8 cellular contexts compared by ENCODE assay signal in genomic region chr6:111711476-111711875, GRCh38.
A peak's percentile ranks its signal among the peaks of the same experiment; 100 is the strongest.
DNase-seq lines count a peak whose midpoint lies in the region; ATAC-seq and TF ChIP-seq lines count a peak whose summit lies in the region.

No MANE protein-coding gene starts in this region.

- no peak for TF ChIP-seq CTCF in CD14-positive monocyte (IDR thresholded peaks at IDR 0.05)
- no peak for TF ChIP-seq CTCF in brain (conservative IDR thresholded peaks at IDR 0.05)
- TF ChIP-seq CTCF in PC-3 (conservative IDR thresholded peaks at IDR 0.05; ENCODE audit: low read depth, low read length), result no peak

- H3K36me3 Mint-ChIP-seq in CD14-positive monocyte (peaks cover 78 to 85% of the 10 kb centered on the region in 2 donors), brain (peaks cover 66% of the 10 kb centered on the region)

- no peak overlapping the region for H3K9ac ChIP-seq in PC-3 (ENCODE audit: low read length)

- no peaks in the 10 kb centered on the region for H4K20me1 ChIP-seq in PC-3 (ENCODE audit: low read length)

- no peaks in the 10 kb centered on the region for H3K27me3 ChIP-seq in PC-3 (ENCODE audit: low read length)

- H3K4me1 Mint-ChIP-seq in CD14-positive monocyte (peaks cover 3% of the 10 kb centered on the region), brain (peaks cover 97% of the 10 kb centered on the region)

- intact Hi-C loops in CD14-positive monocyte (cut with micrococcal nuclease) (loop anchor here (2.0 to 10.0 kb wide), 4 partner anchors 317 to 453 kb away; no protein-coding TSS in a partner anchor), PC-3 (cut with micrococcal nuclease) (loop anchor here (5.0 kb wide), 2 partner anchors 161 to 456 kb away; partner anchors contain the start of gene FYN)

- no peak overlapping the region for H2AFZ ChIP-seq in PC-3 (ENCODE audit: low read length)

- H3K27me3 Mint-ChIP-seq in CD14-positive monocyte (ENCODE audit: low read depth in 3 of 3) (no peaks in the 10 kb centered on the region), brain (peaks cover 3% of the 10 kb centered on the region)

- H3K27ac Mint-ChIP-seq in CD14-positive monocyte (peak overlapping the region in 5 of 7 donors; percentile 16 to 68 (median 56)), brain (peak overlapping the region; percentile 87 to 97 (median 93))

- no peaks in the 10 kb centered on the region for H3K9me2 ChIP-seq in PC-3 (replicated peaks; ENCODE audit: low read length)

- H3K9me3 Mint-ChIP-seq in CD14-positive monocyte, result no peaks in the 10 kb centered on the region
- H3K9me3 Mint-ChIP-seq in brain, result no peaks in the 10 kb centered on the region

- no TSS peak for BruUV-seq in PC-3 (replicated peaks; lab: Mats Ljungman, UMichigan)

- H3K4me1 ChIP-seq in PC-3 (ENCODE audit: insufficient read depth, low read length), result peaks cover 4% of the 10 kb centered on the region; the same call in 1 of the 2 replicates

- H3K9me3 ChIP-seq in PC-3 (ENCODE audit: low read length), result no peaks in the 10 kb centered on the region

- H3F3A ChIP-seq in PC-3 (ENCODE audit: low read length, unreplicated experiment), result no peaks in the 10 kb centered on the region

- DNase-seq in CD14-positive monocyte (ENCODE audit: low spot score) (no peak), NCI-H2029 (lab: John Stamatoyannopoulos, UW) (peak; percentile 81), myocyte (ENCODE audit: low read depth) (peak; percentile 79), RPMI8226 (no peak), glomerular visceral epithelial cell (ENCODE audit: extremely low spot score) (no peak), PC-3 (no peak), mucosa of gallbladder (ENCODE audit: low spot score) (no peak)

- no peak for ATAC-seq in PC-3

- CTCF ChIA-PET in PC-3 (lab: Charles Lee), result no interaction called here

- no peaks in the 10 kb centered on the region for H3K36me3 ChIP-seq in PC-3 (ENCODE audit: low read depth, low read length)

- H3K4me2 ChIP-seq in PC-3 (ENCODE audit: low read length), result no peak overlapping the region

- H3K79me2 ChIP-seq in PC-3 (ENCODE audit: low read length), result no peaks in the 10 kb centered on the region

- no peak overlapping the region for H3K4me3 ChIP-seq in PC-3 (ENCODE audit: low read length)

- no peak overlapping the region for H3K27ac ChIP-seq in PC-3 (ENCODE audit: low read length)

- H3K4me3 Mint-ChIP-seq in CD14-positive monocyte (no peak overlapping the region), brain (peak overlapping the region in 4 of 5 experiments; percentile 15 to 65 (median 39))

- POLR2A ChIA-PET in PC-3 (lab: Charles Lee; ENCODE audit: unreplicated experiment), result no interaction called here

Comparison
In these comparisons a context has a peak if more than half of its experiments do, and no peak if none do; other contexts are left out.
1. DNase-seq: peak in NCI-H2029 (single experiment) and myocyte (single experiment); none in CD14-positive monocyte (single experiment), RPMI8226 (single experiment), glomerular visceral epithelial cell (single experiment), PC-3 (single experiment) and mucosa of gallbladder (single experiment).
2. H3K4me3 Mint-ChIP-seq: peak in brain (4 of 5); none in CD14-positive monocyte (0 of 2).